11 cellular contexts compared by ENCODE assay signal in the genomic region with DNA sequence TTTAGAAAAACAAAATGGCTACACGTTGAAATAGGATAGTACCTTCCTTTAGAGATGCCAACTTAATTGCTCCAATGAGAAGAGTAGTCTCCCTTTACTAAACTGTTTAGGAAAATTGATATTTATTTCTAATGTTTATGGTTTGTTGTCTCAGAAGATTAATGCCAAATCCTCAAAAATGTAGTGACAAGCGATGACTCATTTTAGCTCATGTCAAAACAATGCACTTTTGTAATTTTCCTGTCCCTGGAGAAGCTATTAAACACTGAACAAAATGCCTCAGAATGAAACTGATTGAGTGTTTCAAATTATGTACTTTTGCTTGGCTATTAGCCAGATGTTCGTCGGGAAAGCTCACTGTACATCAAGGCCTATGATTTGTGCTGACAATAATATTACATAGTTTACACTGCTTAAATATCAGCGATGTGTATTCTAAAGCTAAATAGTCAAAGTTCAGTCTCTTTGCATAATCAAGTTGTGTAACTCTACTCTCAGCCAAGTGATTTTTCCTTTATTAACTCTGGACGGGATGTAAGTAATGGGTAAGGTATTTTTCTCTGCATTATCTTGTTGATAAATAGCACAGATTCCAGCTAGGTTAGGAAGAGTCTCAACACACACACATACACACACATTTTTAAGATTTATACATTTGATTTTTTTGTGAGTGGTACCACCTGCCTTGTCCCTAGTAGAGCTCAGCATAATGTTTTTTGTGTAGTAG.
DNase-seq lines count a peak whose midpoint lies in the region; ATAC-seq, FAIRE-seq and TF ChIP-seq lines count a peak whose summit lies in the region.
"Had no signal": no experiment of that assay in that cellular context is flagged by ENCODE, and none has a peak within 500 bp of the region (broad histone marks: within the 10 kb centered on the region; RNA-seq: fewer than 3 reads in every experiment).

No MANE protein-coding gene starts in this region.

- no peak overlapping the region for H3K9ac ChIP-seq in GM12878 (ENCODE audit: control insufficient read depth, insufficient read depth, low read length)

- no peaks in the 10 kb centered on the region for H3K79me2 ChIP-seq in GM12878 (ENCODE audit: control insufficient read depth, insufficient read depth, low read length)

- POLR2A ChIA-PET in A673 (lab: Charles Lee; ENCODE audit: low non-redundant PET) = interaction anchor here (0.6 kb wide), 1 partner anchor 19 kb away, joined by 4 read pairs; no protein-coding TSS in a partner anchor
- POLR2A ChIA-PET in GM12878 (lab: Charles Lee) = interaction anchor here (1.1 kb wide), 1 partner anchor 9 kb away, joined by 3 read pairs; no protein-coding TSS in a partner anchor
- POLR2A ChIA-PET in naive thymus-derived CD8-positive, alpha-beta T cell (lab: Charles Lee) = no interaction called here

- H3K4me1 ChIP-seq in A673 (ENCODE audit: insufficient read depth, low read length, poor library complexity, severe bottlenecking) = peaks cover 34% of the 10 kb centered on the region
- peaks cover 3% of the 10 kb centered on the region; the same call in 1 of the 2 replicates for H3K4me1 ChIP-seq in GM12878 (ENCODE audit: control insufficient read depth, insufficient read depth, low read length)

- RAD21 ChIA-PET in GM12878 (lab: Charles Lee; ENCODE audit: unreplicated experiment) = interaction anchor here (1.1 to 1.4 kb wide), 4 partner anchors 22 to 146 kb away, joined by 3 to 4 read pairs (median 3); no protein-coding TSS in a partner anchor

- H2AFZ ChIP-seq in GM12878 (ENCODE audit: control insufficient read depth, low read depth, low read length) = no peak overlapping the region

- H3K27me3 ChIP-seq in A673 (replicated peaks; ENCODE audit: insufficient read depth, low read depth, low read length, poor library complexity) (no peaks in the 10 kb centered on the region), GM12878 (replicated peaks in 1 of 2; ENCODE audit: control insufficient read depth in 2 of 2, insufficient read depth in 2 of 2, low read length in 1 of 2) (no peaks in the 10 kb centered on the region)

- H3K27ac Mint-ChIP-seq in endothelial cell (ENCODE audit: unreplicated experiment) = no peak overlapping the region
- no peak overlapping the region for H3K27ac Mint-ChIP-seq in naive thymus-derived CD8-positive, alpha-beta T cell
- H3K27ac Mint-ChIP-seq: IgD-negative memory B cell had no signal

- FAIRE-seq in GM12878 (lab: Jason Lieb, UNC) = peak; percentile 49
- FAIRE-seq: G401.6 had no signal

- TF ChIP-seq CTCF in A673 (conservative IDR thresholded peaks at IDR 0.05; ENCODE audit: low read depth, low read length) = no peak
- no peak for TF ChIP-seq CTCF in GM12878 (IDR thresholded peaks at IDR 0.05 in 2 of 3, conservative IDR thresholded peaks at IDR 0.05 in 1 of 3; ENCODE audit: control insufficient read depth in 2 of 3, extremely low read depth in 1 of 3, insufficient read depth in 1 of 3, low read depth in 3 of 3, low read length in 3 of 3)
- TF ChIP-seq CTCF in endothelial cell (IDR thresholded peaks at IDR 0.05; ENCODE audit: unreplicated experiment) = no peak

- intact Hi-C loops in A673 (cut with micrococcal nuclease; ENCODE audit: unreplicated experiment) = no loop called here
- intact Hi-C loops in GM12878 (cut with micrococcal nuclease; ENCODE audit: unreplicated experiment) = no loop called here

- H3K36me3 Mint-ChIP-seq in endothelial cell (ENCODE audit: low read depth, unreplicated experiment) = no peaks in the 10 kb centered on the region
- peaks cover 0 to 3% (median 0%) of the 10 kb centered on the region in 3 donors for H3K36me3 Mint-ChIP-seq in naive thymus-derived CD8-positive, alpha-beta T cell

- ATAC-seq in GM12878 (peak; percentile 76), left lobe of liver (peak; percentile 93)
- no peak for ATAC-seq in activated CD4-positive, CD25-positive, alpha-beta regulatory T cell treated with anti-CD3 and anti-CD28 coated beads, Interleukin-2, amount 50 U/mL, for 24 hours
- no peak for ATAC-seq in naive thymus-derived CD8-positive, alpha-beta T cell

- peak; percentile 71 for DNase-seq in A673 (ENCODE audit: low spot score)
- peak; percentile 79 for DNase-seq in HT1080 (ENCODE audit: low read depth)
- peak; percentile 23 for DNase-seq in GM12878 (ENCODE audit: low read depth, low spot score)
- DNase-seq in left lobe of liver (ENCODE audit: low spot score) = no peak
- no peak for DNase-seq in endothelial cell (ENCODE audit: low spot score)
- no peak for DNase-seq in activated CD4-positive, alpha-beta T cell treated with anti-CD3 and anti-CD28 coated beads, Interleukin-2, amount 50 U/mL, for 1 hour
- no peak for DNase-seq in naive thymus-derived CD8-positive, alpha-beta T cell
- DNase-seq: activated naive CD4-positive, alpha-beta T cell had no signal

- WGBS in GM12878 (ENCODE audit: insufficient coverage, insufficient replicate concordance, low lambda C conversion rate, missing lambda C conversion rate) = 65% methylated on average over 6 of the region's 6 CpGs

- no peak for TF ChIP-seq EP300 in GM12878 (IDR thresholded peaks at IDR 0.05; ENCODE audit: borderline replicate concordance in 1 of 2, control insufficient read depth in 1 of 2, low read depth in 2 of 2, low read length in 2 of 2)

- TF ChIP-seq POLR2A in GM12878 (IDR thresholded peaks at IDR 0.05; ENCODE audit: low read depth, low read length) = no peak

- H3K36me3 ChIP-seq in A673 (ENCODE audit: insufficient read depth, low read length, poor library complexity, severe bottlenecking) = no peaks in the 10 kb centered on the region
- H3K36me3 ChIP-seq in GM12878 (ENCODE audit: control insufficient read depth in 2 of 2, insufficient read depth in 2 of 2, low read length in 1 of 2) = no peaks in the 10 kb centered on the region

- in situ Hi-C loops in GM12878 (cut with MboI) = no loop called here

- no peak overlapping the region for H3K4me2 ChIP-seq in GM12878 (ENCODE audit: control insufficient read depth, insufficient read depth)

- no peak for TF ChIP-seq RAD21 in GM12878 (IDR thresholded peaks at IDR 0.05; ENCODE audit: insufficient read depth, low read depth, low read length)

- no peaks in the 10 kb centered on the region for H3K9me3 Mint-ChIP-seq in endothelial cell (ENCODE audit: unreplicated experiment)
- no peaks in the 10 kb centered on the region for H3K9me3 Mint-ChIP-seq in naive thymus-derived CD8-positive, alpha-beta T cell
- H3K9me3 Mint-ChIP-seq: IgD-negative memory B cell had no signal

- H3K27ac ChIP-seq in A673 (ENCODE audit: low read depth, low read length, poor library complexity, severe bottlenecking) (no peak overlapping the region), GM12878 (ENCODE audit: control insufficient read depth, insufficient read depth) (no peak overlapping the region)

- no TSS peak for BruUV-seq in A673 (replicated peaks; lab: Mats Ljungman, UMichigan)
- no TSS peak for BruUV-seq in GM12878 (replicated peaks; lab: Mats Ljungman, UMichigan)

- H3K27me3 Mint-ChIP-seq in endothelial cell (ENCODE audit: unreplicated experiment) = no peaks in the 10 kb centered on the region
- H3K27me3 Mint-ChIP-seq in naive thymus-derived CD8-positive, alpha-beta T cell = no peaks in the 10 kb centered on the region
- H3K27me3 Mint-ChIP-seq: IgD-negative memory B cell had no signal

- no peak overlapping the region for H3K4me3 ChIP-seq in A673 (ENCODE audit: low read depth, low read length, poor library complexity, severe bottlenecking)
- H3K4me3 ChIP-seq in GM12878 = no peak overlapping the region

- SMC1A ChIA-PET in GM12878 (lab: Charles Lee; ENCODE audit: uncharacterized antibody, unreplicated experiment) = interaction anchor here (1.0 to 2.1 kb wide), 8 partner anchors 19 to 203 kb away, joined by 3 to 6 read pairs (median 4); no protein-coding TSS in a partner anchor

- no peaks in the 10 kb centered on the region for H4K20me1 ChIP-seq in GM12878 (ENCODE audit: control insufficient read depth, insufficient read depth)

- no peaks in the 10 kb centered on the region for H3K9me3 ChIP-seq in A673 (ENCODE audit: low read depth, low read length, poor library complexity, severe bottlenecking)
- no peaks in the 10 kb centered on the region for H3K9me3 ChIP-seq in GM12878 (replicated peaks; ENCODE audit: control insufficient read depth, insufficient read depth, low read length)

- no peak overlapping the region for H3K4me3 Mint-ChIP-seq in endothelial cell (ENCODE audit: unreplicated experiment)
- no peak overlapping the region for H3K4me3 Mint-ChIP-seq in naive thymus-derived CD8-positive, alpha-beta T cell
- H3K4me3 Mint-ChIP-seq: IgD-negative memory B cell had no signal

- CTCF ChIA-PET in A673 (lab: Charles Lee) = interaction anchor here (0.5 kb wide), 1 partner anchor 353 kb away, joined by 4 read pairs; no protein-coding TSS in a partner anchor
- CTCF ChIA-PET in GM12878 (lab: Yijun Ruan, JAX) = interaction anchor here (0.9 to 1.2 kb wide), 4 partner anchors 10 to 167 kb away, joined by 3 read pairs; no protein-coding TSS in a partner anchor

- peaks cover 2% of the 10 kb centered on the region for H3K4me1 Mint-ChIP-seq in endothelial cell (ENCODE audit: unreplicated experiment)
- H3K4me1 Mint-ChIP-seq in naive thymus-derived CD8-positive, alpha-beta T cell = peaks cover under 1 to 10% (median 7%) of the 10 kb centered on the region in 4 donors

TF ChIP-seq in GM12878, 131 proteins besides CTCF, POLR2A, EP300 and RAD21 (continues in another document):
- TF ChIP-seq HDAC2 (IDR thresholded peaks at IDR 0.05) (no peak), IKZF1 (conservative IDR thresholded peaks at IDR 0.05) (0 out of 2 replicates have a peak, but pooled peaks have one; percentile 19), MTA3 (IDR thresholded peaks at IDR 0.05; ENCODE audit: borderline replicate concordance, low read length) (no peak), DPF2 (IDR thresholded peaks at IDR 0.05) (0 out of 2 replicates have a peak, but pooled peaks have one; percentile 41), BHLHE40 (IDR thresholded peaks at IDR 0.05; ENCODE audit: borderline replicate concordance in 1 of 2, low read depth in 2 of 2, low read length in 1 of 2) (no peak), ZNF207 (IDR thresholded peaks at IDR 0.05; ENCODE audit: borderline replicate concordance) (no peak), MYB (IDR thresholded peaks at IDR 0.05; ENCODE audit: borderline replicate concordance, low read depth, low read length) (no peak), MXI1 (IDR thresholded peaks at IDR 0.05; ENCODE audit: low read depth, low read length) (no peak)

Comparison
In these comparisons a context has a peak if more than half of its experiments do, and no peak if none do; other contexts are left out.
1. DNase-seq: peak in A673 (single experiment), HT1080 (single experiment) and GM12878 (single experiment); none in left lobe of liver (single experiment), endothelial cell (single experiment), activated CD4-positive, alpha-beta T cell treated with anti-CD3 and anti-CD28 coated beads, Interleukin-2, amount 50 U/mL, for 1 hour (single experiment) and naive thymus-derived CD8-positive, alpha-beta T cell (0 of 10).
2. ATAC-seq: peak in GM12878 (single experiment) and left lobe of liver (single experiment); none in activated CD4-positive, CD25-positive, alpha-beta regulatory T cell treated with anti-CD3 and anti-CD28 coated beads, Interleukin-2, amount 50 U/mL, for 24 hours (0 of 2) and naive thymus-derived CD8-positive, alpha-beta T cell (0 of 2).